ENCODE assay signal across 16 cellular contexts in genomic region chr16:27304881-27305280, GRCh38.
"Had no signal": no experiment of that assay in that cellular context is flagged by ENCODE, and none has a peak within 500 bp of the region (broad histone marks: within the 10 kb centered on the region; RNA-seq: fewer than 3 reads in every experiment).

No MANE protein-coding gene starts in this region.

- H3K4me3 Mint-ChIP-seq: activated CD4-positive, alpha-beta memory T cell treated with anti-CD3 and anti-CD28 coated beads, Interleukin-2, amount 10 ng/mL, durations not matched to agents 7 days and 5 days; activated naive CD8-positive, alpha-beta T cell treated with anti-CD3 and anti-CD28 coated beads, Interleukin-2, amount 10 ng/mL, durations not matched to agents 7 days and 5 days; nephron progenitor cell; stimulated activated naive CD8-positive, alpha-beta T cell treated with anti-CD3 and anti-CD28 coated beads, Interleukin-15, amount 100 ng/mL, for 72 hours; T-cell had no signal

- ATAC-seq: stimulated activated naive CD8-positive, alpha-beta T cell treated with anti-CD3 and anti-CD28 coated beads, Interleukin-15, amount 100 ng/mL, for 72 hours; T-cell had no signal

- H3K27me3 ChIP-seq: right atrium auricular region had no signal

- H3K4me1 ChIP-seq: left ventricle myocardium inferior, right atrium auricular region had no signal

- H3K4me3 ChIP-seq: left ventricle myocardium inferior, right atrium auricular region, thoracic aorta had no signal

- H3K27ac Mint-ChIP-seq: activated CD4-positive, alpha-beta memory T cell treated with anti-CD3 and anti-CD28 coated beads, Interleukin-2, amount 10 ng/mL, durations not matched to agents 7 days and 5 days; activated naive CD8-positive, alpha-beta T cell treated with anti-CD3 and anti-CD28 coated beads, Interleukin-2, amount 10 ng/mL, durations not matched to agents 7 days and 5 days; progenitor cell of endocrine pancreas; stimulated activated naive CD8-positive, alpha-beta T cell treated with anti-CD3 and anti-CD28 coated beads, Interleukin-15, amount 100 ng/mL, for 72 hours had no signal

- H3K27me3 Mint-ChIP-seq: activated naive CD8-positive, alpha-beta T cell treated with anti-CD3 and anti-CD28 coated beads, Interleukin-2, amount 10 ng/mL, durations not matched to agents 7 days and 5 days; T-cell had no signal

- H3K36me3 Mint-ChIP-seq: T-cell had no signal

- DNase-seq: activated CD4-positive, alpha-beta memory T cell treated with anti-CD3 and anti-CD28 coated beads, Interleukin-2, amount 10 ng/mL, durations not matched to agents 7 days and 5 days; activated gamma-delta T cell treated with Interleukin-2 at 50 U/mL for 16 hours; activated naive CD8-positive, alpha-beta T cell treated with anti-CD3 and anti-CD28 coated beads, Interleukin-2, amount 10 ng/mL, durations not matched to agents 7 days and 5 days; anterior cingulate cortex; cerebellar nuclear complex; effector memory CD4-positive, alpha-beta T cell; foreskin melanocyte; left ventricle myocardium inferior; nephron progenitor cell; small intestine; stimulated activated naive CD8-positive, alpha-beta T cell treated with anti-CD3 and anti-CD28 coated beads, Interleukin-15, amount 100 ng/mL, for 72 hours; T-cell; T1000 had no signal

- H3K27ac ChIP-seq: left ventricle myocardium inferior, right atrium auricular region, thoracic aorta had no signal
